In genomic region chr2:220071716-220072115, GRCh38 we compare ENCODE assay signal across 28 cellular contexts.
"Had no signal": no experiment of that assay in that cellular context is flagged by ENCODE, and none has a peak within 500 bp of the region (broad histone marks: within the 10 kb centered on the region; RNA-seq: fewer than 3 reads in every experiment).

No MANE protein-coding gene starts in this region.

- H3K36me3 Mint-ChIP-seq: brain; immature natural killer cell; stimulated activated effector memory CD8-positive, alpha-beta T cell treated with anti-CD3 and anti-CD28 coated beads, Interleukin-12 subunit alpha, Interleukin-12 subunit beta, amount 100 ng/mL, for 72 hours had no signal

- H3K9me3 ChIP-seq: stomach, upper lobe of left lung had no signal

- H3K4me1 ChIP-seq: stomach, upper lobe of left lung had no signal

- H3K4me2 ChIP-seq: hepatocyte had no signal

- ATAC-seq: activated CD8-positive, alpha-beta T cell treated with anti-CD3 and anti-CD28 coated beads, Interleukin-2, amount 10 ng/mL, durations not matched to agents 7 days and 5 days; activated naive CD8-positive, alpha-beta T cell treated with anti-CD3 and anti-CD28 coated beads, Interleukin-2, amount 50 U/mL, for 24 hours; esophagus mucosa; left ventricle myocardium superior; sciatic nerve; stimulated activated effector memory CD8-positive, alpha-beta T cell treated with anti-CD3 and anti-CD28 coated beads, Interleukin-12 subunit alpha, Interleukin-12 subunit beta, amount 100 ng/mL, for 72 hours had no signal

- H3K4me1 Mint-ChIP-seq: activated CD4-positive, alpha-beta T cell treated with anti-CD3 and anti-CD28 coated beads, Interleukin-2, amount 10 ng/mL, durations not matched to agents 7 days and 5 days; activated naive CD8-positive, alpha-beta T cell treated with anti-CD3 and anti-CD28 coated beads, Interleukin-2, amount 50 U/mL, for 24 hours; immature natural killer cell; stimulated activated effector memory CD8-positive, alpha-beta T cell treated with anti-CD3 and anti-CD28 coated beads, Interleukin-12 subunit alpha, Interleukin-12 subunit beta, amount 100 ng/mL, for 72 hours had no signal

- H2AFZ ChIP-seq: hepatocyte had no signal

- H3K27ac Mint-ChIP-seq: activated CD4-positive, alpha-beta T cell treated with anti-CD3 and anti-CD28 coated beads, Interleukin-2, amount 10 ng/mL, durations not matched to agents 7 days and 5 days; activated CD8-positive, alpha-beta T cell treated with anti-CD3 and anti-CD28 coated beads, Interleukin-2, amount 10 ng/mL, durations not matched to agents 7 days and 5 days; activated naive CD8-positive, alpha-beta T cell treated with anti-CD3 and anti-CD28 coated beads, Interleukin-2, amount 50 U/mL, for 24 hours; activated T-helper 1 cell treated with anti-CD3 and anti-CD28 coated beads, Interleukin-12 subunit alpha, Interleukin-12 subunit beta, Interleukin-2, Interleukin-4 antibody, amounts not matched to agents 30 ng/mL and 10 ng/mL and 1 ng/mL, durations not matched to agents 14 hours and 24 hours and 36 hours; immature natural killer cell; nephron progenitor cell; stimulated activated effector memory CD8-positive, alpha-beta T cell treated with anti-CD3 and anti-CD28 coated beads, Interleukin-12 subunit alpha, Interleukin-12 subunit beta, amount 100 ng/mL, for 72 hours had no signal

- H3K36me3 ChIP-seq: stomach, upper lobe of left lung had no signal

- H3K4me3 ChIP-seq: hepatocyte, stomach, upper lobe of left lung had no signal

- H3K9me3 Mint-ChIP-seq: activated CD4-positive, alpha-beta T cell treated with anti-CD3 and anti-CD28 coated beads, Interleukin-2, amount 10 ng/mL, durations not matched to agents 7 days and 5 days; activated naive CD8-positive, alpha-beta T cell treated with anti-CD3 and anti-CD28 coated beads, Interleukin-2, amount 50 U/mL, for 24 hours; activated T-helper 1 cell treated with anti-CD3 and anti-CD28 coated beads, Interleukin-12 subunit alpha, Interleukin-12 subunit beta, Interleukin-2, Interleukin-4 antibody, amounts not matched to agents 30 ng/mL and 10 ng/mL and 1 ng/mL, durations not matched to agents 14 hours and 24 hours and 36 hours; nephron progenitor cell; stimulated activated effector memory CD8-positive, alpha-beta T cell treated with anti-CD3 and anti-CD28 coated beads, Interleukin-12 subunit alpha, Interleukin-12 subunit beta, amount 100 ng/mL, for 72 hours had no signal

- DNase-seq: activated CD4-positive, alpha-beta T cell treated with anti-CD3 and anti-CD28 coated beads, Interleukin-2, amount 10 ng/mL, durations not matched to agents 7 days and 5 days; activated CD4-positive, CD25-positive, alpha-beta regulatory T cell treated with anti-CD3 and anti-CD28 coated beads, Interleukin-2, amount 50 U/mL, for 72 hours; activated CD8-positive, alpha-beta T cell treated with anti-CD3 and anti-CD28 coated beads, Interleukin-2, amount 10 ng/mL, durations not matched to agents 7 days and 5 days; activated gamma-delta T cell; activated naive CD4-positive, alpha-beta T cell treated with anti-CD3 and anti-CD28 coated beads, Interleukin-2, amount 50 U/mL, for 16 hours; activated naive CD8-positive, alpha-beta T cell treated with anti-CD3 and anti-CD28 coated beads, Interleukin-2, amount 50 U/mL, for 24 hours; aorta; central memory CD4-positive, alpha-beta T cell; dermis blood vessel endothelial cell; effector CD8-positive, alpha-beta T cell; foreskin melanocyte; glutamatergic neuron; immature natural killer cell; left ventricle myocardium superior; nephron progenitor cell; occipital lobe; posterior cingulate gyrus; small intestine; stimulated activated CD4-positive, alpha-beta T cell treated with anti-CD3 and anti-CD28 coated beads, Interleukin-2, amount 100 ng/mL, for 24 hours; stomach; upper lobe of left lung had no signal

- H3K27ac ChIP-seq: hepatocyte, stomach, upper lobe of left lung, VCaP had no signal

- H3K79me2 ChIP-seq: hepatocyte had no signal

- H3K27me3 ChIP-seq: hepatocyte, upper lobe of left lung had no signal

- H3K4me3 Mint-ChIP-seq: activated CD4-positive, alpha-beta T cell treated with anti-CD3 and anti-CD28 coated beads, Interleukin-2, amount 10 ng/mL, durations not matched to agents 7 days and 5 days; activated CD8-positive, alpha-beta T cell treated with anti-CD3 and anti-CD28 coated beads, Interleukin-2, amount 10 ng/mL, durations not matched to agents 7 days and 5 days; activated naive CD8-positive, alpha-beta T cell treated with anti-CD3 and anti-CD28 coated beads, Interleukin-2, amount 50 U/mL, for 24 hours; activated T-helper 1 cell treated with anti-CD3 and anti-CD28 coated beads, Interleukin-12 subunit alpha, Interleukin-12 subunit beta, Interleukin-2, Interleukin-4 antibody, amounts not matched to agents 30 ng/mL and 10 ng/mL and 1 ng/mL, durations not matched to agents 14 hours and 24 hours and 36 hours; brain; immature natural killer cell; nephron progenitor cell; stimulated activated effector memory CD8-positive, alpha-beta T cell treated with anti-CD3 and anti-CD28 coated beads, Interleukin-12 subunit alpha, Interleukin-12 subunit beta, amount 100 ng/mL, for 72 hours had no signal

- H3K27me3 Mint-ChIP-seq: activated CD4-positive, alpha-beta T cell treated with anti-CD3 and anti-CD28 coated beads, Interleukin-2, amount 10 ng/mL, durations not matched to agents 7 days and 5 days; activated naive CD8-positive, alpha-beta T cell treated with anti-CD3 and anti-CD28 coated beads, Interleukin-2, amount 50 U/mL, for 24 hours had no signal
